29 cellular contexts compared by ENCODE assay signal in genomic region chr10:111820471-111820870, GRCh38.
"Had no signal": no experiment of that assay in that cellular context is flagged by ENCODE, and none has a peak within 500 bp of the region (broad histone marks: within the 10 kb centered on the region; RNA-seq: fewer than 3 reads in every experiment).

No MANE protein-coding gene starts in this region.

- H2AFZ ChIP-seq: hepatocyte had no signal

- DNase-seq: colonic mucosa; cortex of kidney; dermis blood vessel endothelial cell; dorsolateral prefrontal cortex; effector CD4-positive, alpha-beta T cell; effector CD8-positive, alpha-beta T cell; effector memory CD4-positive, alpha-beta T cell; effector memory CD8-positive, alpha-beta T cell; endodermal cell; erythroblast; esophagus squamous epithelium; foreskin fibroblast; foreskin keratinocyte; gastrocnemius medialis; glutamatergic neuron; head of caudate nucleus; heart left ventricle; heart right ventricle had no signal

- H3K27me3 Mint-ChIP-seq: dendritic cell treated with granulocyte-macrophage colony-stimulating factor and Interleukin-4, amounts not matched to agents 40 ng/mL and 50 ng/mL, for 4 days; effector memory CD8-positive, alpha-beta T cell had no signal

- H3K4me1 ChIP-seq: colonic mucosa, esophagus muscularis mucosa, esophagus squamous epithelium, foreskin keratinocyte, gastrocnemius medialis, gastroesophageal sphincter, heart left ventricle, heart right ventricle had no signal

- H3K27ac ChIP-seq: colonic mucosa, coronary artery, epithelial cell of prostate, esophagus muscularis mucosa, esophagus squamous epithelium, foreskin keratinocyte, gastrocnemius medialis, gastroesophageal sphincter, heart left ventricle, heart right ventricle, hepatocyte had no signal

- H3K27ac Mint-ChIP-seq: dendritic cell treated with granulocyte-macrophage colony-stimulating factor and Interleukin-4, amounts not matched to agents 40 ng/mL and 50 ng/mL, for 4 days; effector memory CD8-positive, alpha-beta T cell; endodermal cell had no signal

- H3K4me1 Mint-ChIP-seq: endodermal cell had no signal

- H3K4me3 Mint-ChIP-seq: dendritic cell treated with granulocyte-macrophage colony-stimulating factor and Interleukin-4, amounts not matched to agents 40 ng/mL and 50 ng/mL, for 4 days; effector memory CD8-positive, alpha-beta T cell; endodermal cell had no signal

- H3K79me2 ChIP-seq: hepatocyte had no signal

- FAIRE-seq: colon, endometrium, endothelial cell of umbilical vein, frontal cortex had no signal

- H3K36me3 ChIP-seq: colonic mucosa, esophagus muscularis mucosa, esophagus squamous epithelium, gastrocnemius medialis, gastroesophageal sphincter, heart left ventricle, heart right ventricle had no signal

- H3K4me3 ChIP-seq: colonic mucosa, coronary artery, dorsolateral prefrontal cortex, esophagus muscularis mucosa, esophagus squamous epithelium, gastrocnemius medialis, gastroesophageal sphincter, heart left ventricle, heart right ventricle, hepatocyte had no signal

- H3K27me3 ChIP-seq: colonic mucosa, dorsolateral prefrontal cortex, esophagus muscularis mucosa, esophagus squamous epithelium, foreskin keratinocyte, gastrocnemius medialis, gastroesophageal sphincter, heart left ventricle, heart right ventricle, hepatocyte had no signal

- H3K4me2 ChIP-seq: hepatocyte had no signal

- H3K9me3 ChIP-seq: colonic mucosa, esophagus muscularis mucosa, esophagus squamous epithelium, gastrocnemius medialis, gastroesophageal sphincter, heart left ventricle, heart right ventricle had no signal

- H3K9me3 Mint-ChIP-seq: effector memory CD8-positive, alpha-beta T cell; endodermal cell had no signal

- ATAC-seq: effector memory CD8-positive, alpha-beta T cell; esophagus mucosa; foreskin keratinocyte; gastrocnemius medialis; gastroesophageal sphincter; heart left ventricle; heart right ventricle had no signal
